In genomic region chr12:41963398-41963797, GRCh38 we compare ENCODE assay signal across 27 cellular contexts.
A peak's percentile ranks its signal among the peaks of the same experiment; 100 is the strongest.
DNase-seq lines count a peak whose midpoint lies in the region; TF ChIP-seq lines count a peak whose summit lies in the region.
"Had no signal": no experiment of that assay in that cellular context is flagged by ENCODE, and none has a peak within 500 bp of the region (broad histone marks: within the 10 kb centered on the region; RNA-seq: fewer than 3 reads in every experiment).

No MANE protein-coding gene starts in this region.

- no peak overlapping the region for H3K4me3 ChIP-seq in neural cell (ENCODE audit: low read length)
- H3K4me3 ChIP-seq: A549; BLaER1; BLaER1 treated with 17β-estradiol and CSF1 and Interleukin-3, amounts not matched to agents 10 nM and 100 nM had no signal

- no peak for DNase-seq in HUDEP-2 (lab: John Stamatoyannopoulos, UW; ENCODE audit: unreplicated experiment in 76 of 76)
- DNase-seq: 8988T; ACHN; AML-193; BE2C; C1 segment of cervical spinal cord; Caco-2; Calu3; CD4-positive, alpha-beta memory T cell; CD4-positive, alpha-beta T cell; CD4-positive, CD25-positive, alpha-beta regulatory T cell; CD8-positive, alpha-beta memory T cell; CD8-positive, alpha-beta T cell; COR-L47; DMS 273 treated with DMSO at 0.1 percent for 48 hours; DMS153; DMS53; DMS79; DMS79 treated with DMSO at 0.1 percent for 48 hours; DND-41; EL had no signal

- H3K27me3 ChIP-seq in neural cell (ENCODE audit: insufficient read depth, low read depth, low read length) = peaks cover 5% of the 10 kb centered on the region
- H3K27me3 ChIP-seq: BE2C; BLaER1; BLaER1 treated with 17β-estradiol and CSF1 and Interleukin-3, amounts not matched to agents 10 nM and 100 nM had no signal

- peaks cover 4% of the 10 kb centered on the region for H3F3A ChIP-seq in neural cell (ENCODE audit: insufficient read depth, low read length, poor library complexity, severe bottlenecking)

- peak; percentile 97 for TF ChIP-seq EP300 in neural cell (conservative IDR thresholded peaks at IDR 0.05; ENCODE audit: poor library complexity, severe bottlenecking)

- H3K4me2 ChIP-seq in neural cell (ENCODE audit: low read length) = no peak overlapping the region
- H3K4me2 ChIP-seq: A549; BLaER1; BLaER1 treated with 17β-estradiol and CSF1 and Interleukin-3, amounts not matched to agents 10 nM and 100 nM had no signal

- H3K9me3 ChIP-seq in neural cell (ENCODE audit: low read length) = no peaks in the 10 kb centered on the region
- H3K9me3 ChIP-seq: A549; BE2C; BLaER1; BLaER1 treated with 17β-estradiol and CSF1 and Interleukin-3, amounts not matched to agents 10 nM and 100 nM; Caco-2 had no signal

- peak overlapping the region; percentile 35 for H3K9ac ChIP-seq in neural cell (ENCODE audit: low read length)
- H3K9ac ChIP-seq: BLaER1; BLaER1 treated with 17β-estradiol and CSF1 and Interleukin-3, amounts not matched to agents 10 nM and 100 nM had no signal

- H4K20me1 ChIP-seq in neural cell (ENCODE audit: insufficient read depth) = no peaks in the 10 kb centered on the region
- H4K20me1 ChIP-seq: BLaER1; BLaER1 treated with 17β-estradiol and CSF1 and Interleukin-3, amounts not matched to agents 10 nM and 100 nM had no signal

- H2AFZ ChIP-seq in neural cell (ENCODE audit: low read depth, low read length) = peak overlapping the region; percentile 4

- H3K27ac ChIP-seq in neural cell (ENCODE audit: low read length) = peak overlapping the region; percentile 85
- H3K27ac ChIP-seq: 22Rv1; A549; BLaER1; BLaER1 treated with 17β-estradiol and CSF1 and Interleukin-3, amounts not matched to agents 10 nM and 100 nM; C4-2B had no signal

- TF ChIP-seq CTCF in neural cell (IDR thresholded peaks at IDR 0.05; ENCODE audit: poor library complexity, severe bottlenecking) = no peak

- no peaks in the 10 kb centered on the region for H3K9me2 ChIP-seq in neural cell (ENCODE audit: insufficient read depth, low read length)

- peak; percentile 27 for TF ChIP-seq RAD21 in neural cell (conservative IDR thresholded peaks at IDR 0.05)

- H3K36me3 ChIP-seq in neural cell (ENCODE audit: insufficient read depth, low read length) = no peaks in the 10 kb centered on the region
- H3K36me3 ChIP-seq: BE2C; BLaER1; BLaER1 treated with 17β-estradiol and CSF1 and Interleukin-3, amounts not matched to agents 10 nM and 100 nM had no signal

- H3K79me2 ChIP-seq in neural cell (replicated peaks; ENCODE audit: insufficient read depth, low read length) = no peaks in the 10 kb centered on the region

TF ChIP-seq in neural cell, 6 proteins besides CTCF, POLR2A, EP300 and RAD21:
- peak; percentile 18 for TF ChIP-seq SMC3 (conservative IDR thresholded peaks at IDR 0.05; ENCODE audit: poor library complexity)
- TF ChIP-seq TAF1 (IDR thresholded peaks at IDR 0.05; ENCODE audit: low read depth) = no peak
